Comparison of ENCODE assay signal across 8 cellular contexts in the genomic region with DNA sequence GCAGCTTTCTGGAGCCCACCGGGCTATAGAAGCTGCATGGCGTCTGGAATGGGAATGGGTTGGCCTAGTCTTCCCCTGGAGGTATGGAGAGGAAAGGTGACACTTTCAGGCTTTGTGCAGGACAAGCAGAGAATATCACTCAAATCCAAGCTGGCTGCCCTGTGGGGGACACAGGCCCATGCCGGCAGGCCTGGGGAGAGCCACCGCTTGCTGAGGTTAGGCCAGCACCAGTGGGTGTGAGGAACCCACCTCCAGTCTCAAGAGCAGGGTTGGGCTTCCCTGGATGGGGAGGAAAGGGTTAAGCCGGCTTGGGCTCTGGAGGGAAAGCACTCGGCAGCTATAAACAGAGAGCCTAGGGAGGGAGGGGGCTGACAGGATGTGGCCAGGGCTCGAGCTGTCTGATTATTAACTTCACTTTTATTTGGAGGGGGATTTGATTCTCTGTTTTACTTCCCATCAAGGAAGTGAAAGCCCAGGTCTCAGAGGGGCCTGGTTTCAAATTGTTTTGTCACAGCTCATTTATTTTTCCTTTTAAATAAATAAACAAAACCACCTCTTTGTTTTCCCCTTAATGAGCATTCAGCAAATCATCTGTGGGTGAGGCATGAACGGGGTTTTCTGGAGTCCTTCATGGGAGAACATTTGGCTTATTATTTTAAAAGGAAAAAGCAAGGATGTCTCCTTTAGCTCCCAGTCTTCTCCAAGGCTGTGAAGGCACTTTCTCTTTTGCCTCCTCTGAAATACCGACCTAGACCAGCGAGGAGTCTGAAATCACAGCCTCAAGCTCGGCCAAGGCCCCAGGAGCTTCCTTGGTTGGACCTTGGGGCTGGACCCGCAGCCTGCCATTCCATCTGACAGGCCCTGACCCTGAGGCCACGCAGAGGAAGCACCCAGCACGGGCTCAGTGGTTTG. TPM values are rescaled to one million over a fixed set of nuclear protein-coding genes. Genes with fewer than 3 reads are reported as not detected.
DNase-seq lines count a peak whose midpoint lies in the region; ATAC-seq and TF ChIP-seq lines count a peak whose summit lies in the region.

No MANE protein-coding gene starts in this region.

- no peaks in the 10 kb centered on the region for H3K36me3 ChIP-seq in OCI-LY7 (ENCODE audit: insufficient read depth, low read length)
- no peaks in the 10 kb centered on the region for H3K36me3 ChIP-seq in right atrium auricular region

- no peak overlapping the region for H2BK120ac ChIP-seq in H9 (ENCODE audit: low read depth, low read length, poor library complexity, severe bottlenecking)

- H3K9me3 ChIP-seq in H9 (ENCODE audit: control insufficient read depth, low read depth, low read length) = no peaks in the 10 kb centered on the region
- no peaks in the 10 kb centered on the region for H3K9me3 ChIP-seq in OCI-LY7 (ENCODE audit: low read length)
- H3K9me3 ChIP-seq in right atrium auricular region = no peaks in the 10 kb centered on the region

- H4K8ac ChIP-seq in H9 (replicated peaks; ENCODE audit: insufficient read length, low read depth, low read length) = no peak overlapping the region

- intact Hi-C loops in OCI-LY7 (cut with micrococcal nuclease; ENCODE audit: unreplicated experiment) = loop anchor here (1.0 to 5.0 kb wide), 4 partner anchors 21 to 547 kb away; a partner anchor contains a TSS
- intact Hi-C loops in sciatic nerve (cut with DNase I) = loop anchor here (5.0 kb wide), 1 partner anchor 567 kb away; no protein-coding TSS in a partner anchor

- H3K9me2 ChIP-seq in OCI-LY7 (ENCODE audit: insufficient read depth, low read length) = no peaks in the 10 kb centered on the region

- H3K4me1 ChIP-seq in H9 (ENCODE audit: insufficient read depth, low read length) (peaks cover 16% of the 10 kb centered on the region), OCI-LY7 (ENCODE audit: insufficient read depth, low read length, poor library complexity, severe bottlenecking) (peaks cover 67% of the 10 kb centered on the region), right atrium auricular region (peaks cover 0 to 39% of the 10 kb centered on the region in 2 donors)

- no peak overlapping the region for H2AK5ac ChIP-seq in H9 (ENCODE audit: insufficient read length, low read length)

- no peaks in the 10 kb centered on the region for H3K79me2 ChIP-seq in H9 (ENCODE audit: insufficient read depth, low read length)
- H3K79me2 ChIP-seq in OCI-LY7 (ENCODE audit: insufficient read depth, low read depth, low read length) = peaks cover 10% of the 10 kb centered on the region; the same call in 1 of the 2 replicates

- H2BK20ac ChIP-seq in H9 (ENCODE audit: low read depth, low read length, poor library complexity, severe bottlenecking) = no peak overlapping the region

- BruUV-seq in OCI-LY7 (replicated peaks; lab: Mats Ljungman, UMichigan) = TSS peak; percentile 89

- H3K27ac ChIP-seq in H9 (ENCODE audit: insufficient read length, low read depth, low read length) (no peak overlapping the region), OCI-LY7 (ENCODE audit: low read depth, low read length, poor library complexity, severe bottlenecking) (peak overlapping the region; percentile 92), right atrium auricular region (peak overlapping the region; percentile 95 to 96)

- ATAC-seq in sciatic nerve = peak; percentile 25

- H3K9me3 Mint-ChIP-seq in H9 = peaks cover 0 to 3% of the 10 kb centered on the region in 2 experiments; a peak in 1 of 5 replicates
- H3K9me3 Mint-ChIP-seq in activated naive CD8-positive, alpha-beta T cell (ENCODE audit: low read depth) = no peaks in the 10 kb centered on the region

- WGBS in H9 (ENCODE audit: extremely low coverage, insufficient read length, low lambda C conversion rate) = no CpG with 5 or more reads among the region's 14 CpGs

- no peak overlapping the region; the same call in 1 of the 2 replicates for H3K14ac ChIP-seq in H9 (ENCODE audit: insufficient read depth, low read length)

- no peak overlapping the region for H3T11ph ChIP-seq in H9 (ENCODE audit: low read length)

- H3K23me2 ChIP-seq in H9 (ENCODE audit: insufficient read length, low read depth, low read length, poor library complexity, severe bottlenecking) = no peaks in the 10 kb centered on the region

- POLR2A ChIA-PET in GM10248 (lab: Yijun Ruan, JAX) (interaction anchor here (0.5 to 2.4 kb wide), 4 partner anchors 19 to 29 kb away, joined by 3 to 14 read pairs (median 8); a partner anchor contains a TSS), OCI-LY7 (lab: Charles Lee) (interaction anchor here (0.6 to 7.8 kb wide), 16 partner anchors 10 to 564 kb away, joined by 3 to 126 read pairs (median 5); a partner anchor contains a TSS)

- no peak for TF ChIP-seq CTCF in GM10248 (IDR thresholded peaks at IDR 0.05; ENCODE audit: control extremely low read depth, extremely low read depth, low read depth, missing control alignments)
- 0 out of 3 replicates have a peak, but pooled peaks have one; percentile 14 for TF ChIP-seq CTCF in H9 (conservative IDR thresholded peaks at IDR 0.05)
- TF ChIP-seq CTCF in OCI-LY7 (conservative IDR thresholded peaks at IDR 0.05; ENCODE audit: low read length) = no peak
- no peak for TF ChIP-seq CTCF in right atrium auricular region (IDR thresholded peaks at IDR 0.05)

- H3K4me3 ChIP-seq in OCI-LY7 (ENCODE audit: low read depth, low read length, poor library complexity, severe bottlenecking) (peak overlapping the region; percentile 61), right atrium auricular region (peak overlapping the region in 1 of 2 donors; percentile 12)

- no peak overlapping the region for H4K91ac ChIP-seq in H9 (ENCODE audit: insufficient read length, low read depth, low read length)

- H2BK15ac ChIP-seq in H9 (ENCODE audit: low read depth, low read length) = no peak overlapping the region

- no peak overlapping the region for H3K23ac ChIP-seq in H9 (ENCODE audit: insufficient read length, low read depth, low read length)

- no peak overlapping the region for H3K56ac ChIP-seq in H9 (ENCODE audit: insufficient read length, low read depth, low read length)

- peak overlapping the region; percentile 53 for H3K18ac ChIP-seq in H9 (ENCODE audit: insufficient read length, low read depth, low read length)

- no peak overlapping the region for H3K4me2 ChIP-seq in H9 (ENCODE audit: insufficient read depth, insufficient read length, low read length)
- H3K4me2 ChIP-seq in OCI-LY7 (ENCODE audit: low read length) = peak overlapping the region; percentile 83

- H3K36me3 Mint-ChIP-seq in H9 (ENCODE audit: insufficient read depth in 1 of 3, low read depth in 3 of 3) = 0 out of 7 replicates have a peak, but pooled peaks cover 0 to 1% (median 0%) of the 10 kb centered on the region in 3 experiments
- H3K36me3 Mint-ChIP-seq in activated naive CD8-positive, alpha-beta T cell = no peaks in the 10 kb centered on the region

- peaks cover 11% of the 10 kb centered on the region for H3K27me3 Mint-ChIP-seq in H9 (ENCODE audit: low read depth)
- H3K27me3 Mint-ChIP-seq in activated naive CD8-positive, alpha-beta T cell = no peaks in the 10 kb centered on the region

- DNase-seq in GM10248 (ENCODE audit: extremely low spot score) (peak; percentile 79), H9 (peak; percentile 78), OCI-LY7 (ENCODE audit: low spot score) (peak; percentile 90), right atrium auricular region (ENCODE audit: low spot score) (peak; percentile 62), sciatic nerve (ENCODE audit: low spot score) (peak; percentile 74), NCI-H187 (lab: John Stamatoyannopoulos, UW) (no peak), COR-L47 (lab: John Stamatoyannopoulos, UW) (no peak)

- H3K27ac Mint-ChIP-seq in H9 = peak overlapping the region in 1 of 3 experiments; percentile 79; a peak in 3 of 7 replicates
- H3K27ac Mint-ChIP-seq in activated naive CD8-positive, alpha-beta T cell = peak overlapping the region; percentile 97

- H3K4ac ChIP-seq in H9 (ENCODE audit: low read depth, low read length) = no peak overlapping the region

- no peaks in the 10 kb centered on the region for H3K79me1 ChIP-seq in H9 (ENCODE audit: insufficient read depth, low read depth, low read length, poor library complexity, severe bottlenecking)

- peak overlapping the region; percentile 11 to 51; a peak in 2 of 5 replicates for H3K4me3 Mint-ChIP-seq in H9
- peak overlapping the region; percentile 88 for H3K4me3 Mint-ChIP-seq in activated naive CD8-positive, alpha-beta T cell

- no peak overlapping the region for H2BK12ac ChIP-seq in H9 (ENCODE audit: insufficient read length, low read depth, low read length)

- H4K20me1 ChIP-seq in H9 (ENCODE audit: control insufficient read depth, insufficient read depth, insufficient read length) = no peaks in the 10 kb centered on the region
- no peaks in the 10 kb centered on the region for H4K20me1 ChIP-seq in OCI-LY7 (ENCODE audit: insufficient read depth, low read length)

- CTCF ChIA-PET in GM10248 (lab: Yijun Ruan, JAX) (interaction anchor here (0.9 to 11.2 kb wide), 18 partner anchors 11 to 976 kb away, joined by 3 to 176 read pairs (median 8); a partner anchor contains a TSS), OCI-LY7 (lab: Charles Lee; ENCODE audit: unreplicated experiment) (interaction anchor here (0.9 to 3.6 kb wide), 4 partner anchors 8 to 539 kb away, joined by 3 to 24 read pairs (median 3); no protein-coding TSS in a partner anchor)

- peaks cover 57 to 58% of the 10 kb centered on the region in 2 experiments for H3K4me1 Mint-ChIP-seq in H9
- peaks cover 75% of the 10 kb centered on the region for H3K4me1 Mint-ChIP-seq in activated naive CD8-positive, alpha-beta T cell (ENCODE audit: low read depth)

- H4K5ac ChIP-seq in H9 (ENCODE audit: insufficient read length, low read depth, low read length) = no peak overlapping the region

- H3K27me3 ChIP-seq in H9 (ENCODE audit: insufficient read depth, low read length) (no peaks in the 10 kb centered on the region), right atrium auricular region (no peaks in the 10 kb centered on the region)

- H3K9ac ChIP-seq in H9 (ENCODE audit: extremely low read depth, insufficient read length, low read length) = no peak overlapping the region

- H2BK5ac ChIP-seq in H9 (ENCODE audit: insufficient read length, low read length) = no peak overlapping the region

- H2AFZ ChIP-seq in H9 (ENCODE audit: low read length) (no peak overlapping the region), OCI-LY7 (ENCODE audit: low read length) (peak overlapping the region; percentile 4; the same call in 1 of the 2 replicates)

RNA-seq across cellular contexts. Expression of a gene that starts 21.8 kb away (rescaled TPM):
- 95.0 and 109 TPM in 2 replicates for total RNA-seq in H9 (2021)
- 24.2 and 25.6 TPM in 2 replicates for total RNA-seq in OCI-LY7 (2014; rRNA removed; shearing (Covaris generic))
- total RNA-seq in OCI-LY7 (2022) = 51.4 and 57.0 TPM in 2 replicates
- total RNA-seq in right atrium auricular region = 100 to 1,000 TPM in 1 of 2 donors, 10 to 100 TPM in 1; 66.6 to 276 TPM
- total RNA-seq in sciatic nerve = 434 TPM

Comparison
In these comparisons a context has a peak if more than half of its experiments do, and no peak if none do; other contexts are left out.
1. DNase-seq: peak in GM10248 (single experiment), H9 (single experiment), OCI-LY7 (single experiment), right atrium auricular region (single experiment) and sciatic nerve (single experiment); none in NCI-H187 (0 of 2) and COR-L47 (single experiment).